ENCODE assay signal across 1 cellular context in the genomic region with DNA sequence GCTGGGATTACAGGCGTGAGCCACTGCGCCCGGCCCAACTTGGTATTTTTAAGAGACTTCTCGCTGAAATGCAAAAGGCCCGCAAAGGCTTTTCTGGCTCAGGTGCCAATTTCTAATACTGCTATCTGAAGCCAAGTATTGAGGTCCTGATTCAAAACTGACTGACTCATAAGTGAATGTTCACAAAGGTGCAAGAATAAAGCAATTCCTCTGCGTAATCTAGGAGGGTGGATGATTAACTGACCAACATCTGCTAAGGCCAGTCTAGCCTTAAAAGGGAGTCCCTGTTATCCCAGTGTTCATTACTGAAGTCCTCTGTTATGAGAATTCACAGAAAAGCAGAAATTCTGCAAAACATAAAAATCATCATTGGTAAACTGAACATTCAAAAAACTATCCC.
TF ChIP-seq lines count a peak whose summit lies in the region.

No MANE protein-coding gene starts in this region.

TF ChIP-seq in IMR-90, 13 proteins besides CTCF, POLR2A, EP300 and RAD21:
- peak; percentile 47; the same call in 1 of the 2 replicates for TF ChIP-seq CEBPB (IDR thresholded peaks at IDR 0.05; ENCODE audit: low read depth, low read length)
- no peak for TF ChIP-seq CHD1 (IDR thresholded peaks at IDR 0.05; ENCODE audit: low read depth, low read length)
TF ChIP-seq in IMR-90: peak in this region for 1.
